4 cellular contexts compared by ENCODE assay signal in the genomic region with DNA sequence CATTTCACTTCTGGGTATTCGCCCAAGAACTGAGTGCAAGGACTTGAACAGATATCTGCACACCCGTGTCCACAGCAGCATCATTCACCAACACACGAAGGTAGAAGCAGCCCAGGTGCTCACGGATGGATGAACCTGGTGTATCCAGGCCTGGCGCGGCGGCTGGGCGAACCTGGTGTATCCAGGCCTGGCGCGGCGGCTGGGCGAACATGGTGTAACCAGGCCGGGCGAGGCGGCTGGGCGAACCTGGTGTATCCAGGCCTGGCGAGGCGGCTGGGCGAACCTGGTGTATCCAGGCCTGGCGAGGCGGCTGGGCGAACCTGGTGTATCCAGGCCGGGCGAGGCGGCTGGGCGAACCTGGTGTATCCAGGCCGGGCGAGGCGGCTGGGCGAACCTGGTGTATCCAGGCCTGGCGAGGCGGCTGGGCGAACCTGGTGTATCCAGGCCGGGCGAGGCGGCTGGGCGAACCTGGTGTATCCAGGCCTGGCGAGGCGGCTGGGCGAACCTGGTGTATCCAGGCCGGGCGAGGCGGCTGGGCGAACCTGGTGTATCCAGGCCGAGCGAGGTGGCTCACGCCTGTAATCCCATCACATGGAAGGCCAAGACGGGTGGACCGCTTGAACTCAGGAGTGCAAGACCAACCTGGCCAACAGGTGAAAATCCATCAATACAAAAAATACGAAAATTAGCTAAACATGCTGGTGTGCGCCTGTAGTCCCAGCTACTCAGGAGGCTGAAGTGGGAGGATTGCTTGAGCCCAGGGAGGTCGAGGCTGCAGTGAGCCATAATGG. TPM values are rescaled to one million over a fixed set of nuclear protein-coding genes. Genes with fewer than 3 reads are reported as not detected.
"Had no signal": no experiment of that assay in that cellular context is flagged by ENCODE, and none has a peak within 500 bp of the region (broad histone marks: within the 10 kb centered on the region; RNA-seq: fewer than 3 reads in every experiment).

No MANE protein-coding gene starts in this region.

RNA-seq across cellular contexts. Expression of a gene that starts 48.8 kb away (rescaled TPM):
- total RNA-seq: GM23248, H4, HT-29, K562 had no signal
- polyA plus RNA-seq: GM23248, K562 had no signal
